In genomic region chr2:40955042-40955441, GRCh38 we compare ENCODE assay signal across 25 cellular contexts.
"Had no signal": no experiment of that assay in that cellular context is flagged by ENCODE, and none has a peak within 500 bp of the region (broad histone marks: within the 10 kb centered on the region; RNA-seq: fewer than 3 reads in every experiment).

No MANE protein-coding gene starts in this region.

- H3K27ac Mint-ChIP-seq: activated CD8-positive, alpha-beta T cell treated with anti-CD3 and anti-CD28 coated beads, Interleukin-2, amount 10 ng/mL, durations not matched to agents 7 days and 5 days; activated naive CD8-positive, alpha-beta T cell treated with anti-CD3 and anti-CD28 coated beads, Interleukin-2, amount 10 ng/mL, durations not matched to agents 7 days and 5 days; brain; T-helper 1 cell treated with Interleukin-12 subunit alpha and Interleukin-12 subunit beta and Interleukin-4 antibody, amounts not matched to agents 30 μg/mL and 1 μg/mL, for 36 hours; WTC11 had no signal

- H3K4me1 ChIP-seq: ascending aorta, Peyer's patch, SJSA1 had no signal

- H3K27me3 Mint-ChIP-seq: activated naive CD8-positive, alpha-beta T cell treated with anti-CD3 and anti-CD28 coated beads, Interleukin-2, amount 10 ng/mL, durations not matched to agents 7 days and 5 days; brain had no signal

- H3K4me1 Mint-ChIP-seq: activated naive CD8-positive, alpha-beta T cell treated with anti-CD3 and anti-CD28 coated beads, Interleukin-2, amount 10 ng/mL, durations not matched to agents 7 days and 5 days; brain had no signal

- H3K4me3 Mint-ChIP-seq: activated CD8-positive, alpha-beta T cell treated with anti-CD3 and anti-CD28 coated beads, Interleukin-2, amount 10 ng/mL, durations not matched to agents 7 days and 5 days; activated naive CD8-positive, alpha-beta T cell treated with anti-CD3 and anti-CD28 coated beads, Interleukin-2, amount 10 ng/mL, durations not matched to agents 7 days and 5 days; brain; T-helper 1 cell treated with Interleukin-12 subunit alpha and Interleukin-12 subunit beta and Interleukin-4 antibody, amounts not matched to agents 30 μg/mL and 1 μg/mL, for 36 hours; WTC11 had no signal

- H3K9me3 Mint-ChIP-seq: activated naive CD8-positive, alpha-beta T cell treated with anti-CD3 and anti-CD28 coated beads, Interleukin-2, amount 10 ng/mL, durations not matched to agents 7 days and 5 days; brain; WTC11 had no signal

- H3K36me3 Mint-ChIP-seq: activated naive CD8-positive, alpha-beta T cell treated with anti-CD3 and anti-CD28 coated beads, Interleukin-2, amount 10 ng/mL, durations not matched to agents 7 days and 5 days; brain; WTC11 had no signal

- H3K36me3 ChIP-seq: ascending aorta, Peyer's patch, SJSA1 had no signal

- H3K4me3 ChIP-seq: ascending aorta, Peyer's patch, SJSA1 had no signal

- H3K9me3 ChIP-seq: ascending aorta, Peyer's patch, SJSA1 had no signal

- H3K27me3 ChIP-seq: ascending aorta, Peyer's patch, SJSA1 had no signal

- DNase-seq: activated CD4-positive, alpha-beta T cell treated with anti-CD3 and anti-CD28 coated beads for 48 hours; activated CD4-positive, alpha-beta T cell treated with anti-CD3 and anti-CD28 coated beads, Interleukin-2, amount 50 U/mL, for 4 hours; activated CD4-positive, CD25-positive, alpha-beta regulatory T cell treated with anti-CD3 and anti-CD28 coated beads, Interleukin-2, amount 50 U/mL, for 72 hours; activated CD8-positive, alpha-beta memory T cell treated with anti-CD3 and anti-CD28 coated beads, Interleukin-2, amount 50 U/mL, for 48 hours; activated CD8-positive, alpha-beta T cell treated with anti-CD3 and anti-CD28 coated beads, Interleukin-2, amount 10 ng/mL, durations not matched to agents 7 days and 5 days; activated naive CD4-positive, alpha-beta T cell treated with anti-CD3 and anti-CD28 coated beads, Interleukin-2, amount 50 U/mL, for 16 hours; activated naive CD8-positive, alpha-beta T cell treated with anti-CD3 and anti-CD28 coated beads, Interleukin-2, amount 10 ng/mL, durations not matched to agents 7 days and 5 days; activated T-cell treated with anti-CD3 and anti-CD28 coated beads, Interleukin-2, amount 50 U/mL, for 1 hour; amniotic stem cell; cerebellar nuclear complex; NCI-H1105 treated with DMSO at 0.1 percent for 48 hours; NCI-H1436 treated with DMSO at 0.1 percent for 48 hours; NCI-H187; NCI-H2081; NCI-H510A treated with DMSO at 0.1 percent for 48 hours; NK-92 treated with Interleukin-12 subunit alpha and Interleukin-12 subunit beta, amount 100 ng/mL, for 24 hours; Peyer's patch; SHP77; SW 1271 had no signal

- ATAC-seq: activated CD8-positive, alpha-beta T cell treated with anti-CD3 and anti-CD28 coated beads, Interleukin-2, amount 10 ng/mL, durations not matched to agents 7 days and 5 days; SK-N-SH treated with all-trans-retinoic acid at 6 μM for 48 hours; WTC11 had no signal
